In genomic region chr5:134411546-134412266, GRCh38 we compare ENCODE assay signal across 8 cellular contexts. TPM values are rescaled to one million over a fixed set of nuclear protein-coding genes. Genes with fewer than 3 reads are reported as not detected.
DNase-seq lines count a peak whose midpoint lies in the region; ATAC-seq and TF ChIP-seq lines count a peak whose summit lies in the region.

Gene CDKN2AIPNL (minus strand): TSS chr5:134411881. CDS start chr5:134411854, 27 bp downstream.

- H3K9me3 ChIP-seq in mucosa of stomach (ENCODE audit: control insufficient read depth, low read length), result no peaks in the 10 kb centered on the region

- H3K36me3 ChIP-seq in mucosa of stomach (ENCODE audit: control insufficient read depth, insufficient read depth, low read length), result no peaks in the 10 kb centered on the region

- no peaks in the 10 kb centered on the region for H3K27me3 ChIP-seq in mucosa of stomach (ENCODE audit: control insufficient read depth, insufficient read depth, low read length)

- TF ChIP-seq CTCF in epithelial cell of proximal tubule (conservative IDR thresholded peaks at IDR 0.05; ENCODE audit: low read depth, low read length), result peak; percentile 59

- peaks cover 30% of the 10 kb centered on the region for H3K4me1 ChIP-seq in mucosa of stomach (ENCODE audit: control insufficient read depth, insufficient read depth, low read length)

- DNase-seq in DMS153 treated with DMSO at 0.1 percent for 48 hours (lab: John Stamatoyannopoulos, UW; ENCODE audit: unreplicated experiment) (peak; percentile 40), HuH-7.5 (ENCODE audit: low spot score) (peak; percentile 78), OCI-M2 (lab: John Stamatoyannopoulos, UW; ENCODE audit: unreplicated experiment) (peak; percentile 8), epithelial cell of proximal tubule (ENCODE audit: low read depth) (no peak)
- peak; percentile 90 for DNase-seq in activated T-cell treated with anti-CD3 and anti-CD28 coated beads, Interleukin-2, amount 50 U/mL, for 1 hour
- peak; percentile 78 to 79 for DNase-seq in stimulated activated CD8-positive, alpha-beta memory T cell treated with anti-CD3 and anti-CD28 coated beads, Interleukin-7, amount 100 ng/mL, for 1 hour (ENCODE audit: low read depth in 2 of 2)

- ATAC-seq in GM21526 (IDR thresholded peaks at IDR 0.05; ENCODE audit: low FRiP score, unreplicated experiment), result peak; percentile 95

- H3K4me3 ChIP-seq in epithelial cell of proximal tubule (ENCODE audit: low read depth, low read length), result peak within 1 kb of the TSS; percentile 95
- H3K4me3 ChIP-seq in mucosa of stomach (ENCODE audit: low read length), result peak within 1 kb of the TSS; percentile 98

- peak within 1 kb of the TSS; percentile 92 for H3K9ac ChIP-seq in mucosa of stomach (ENCODE audit: low read length)

RNA-seq across cellular contexts. Expression of gene CDKN2AIPNL, which starts in this region (rescaled TPM):
- 28.5 and 58.7 TPM in 2 replicates for total RNA-seq in epithelial cell of proximal tubule
